Comparison of ENCODE assay signal across 21 cellular contexts in the genomic region with DNA sequence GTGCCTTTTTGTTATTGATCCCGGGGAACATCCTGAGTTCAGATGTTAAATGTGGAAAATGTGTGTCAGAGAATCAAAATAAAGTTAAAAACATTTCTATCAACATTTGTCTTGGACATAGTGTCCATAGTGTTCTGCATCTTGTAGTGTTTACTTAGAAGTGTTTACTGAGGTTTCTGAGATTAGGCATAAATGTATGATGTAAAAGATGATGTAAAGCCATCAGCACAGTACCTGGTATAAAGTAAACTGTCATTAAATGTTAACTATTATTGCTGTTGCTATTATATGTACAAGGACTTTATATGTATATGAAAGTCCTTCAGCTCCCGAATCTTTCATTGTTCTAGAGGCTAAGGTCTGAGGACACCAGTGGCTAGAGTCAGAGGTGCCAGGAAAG.
"Had no signal": no experiment of that assay in that cellular context is flagged by ENCODE, and none has a peak within 500 bp of the region (broad histone marks: within the 10 kb centered on the region; RNA-seq: fewer than 3 reads in every experiment).

No MANE protein-coding gene starts in this region.

- H3K4me2 ChIP-seq: smooth muscle cell had no signal

- H3K27me3 Mint-ChIP-seq: activated T-cell treated with anti-CD3 and anti-CD28 coated beads, Interleukin-2, amount 50 U/mL, for 24 hours had no signal

- H3K27me3 ChIP-seq: breast epithelium, esophagus muscularis mucosa, heart right ventricle, pancreas, upper lobe of left lung had no signal

- H3K36me3 Mint-ChIP-seq: activated naive CD8-positive, alpha-beta T cell treated with anti-CD3 and anti-CD28 coated beads, Interleukin-2, amount 10 ng/mL, durations not matched to agents 7 days and 5 days; memory B cell; naive B cell had no signal

- ATAC-seq: activated CD4-positive, CD25-positive, alpha-beta regulatory T cell treated with anti-CD3 and anti-CD28 coated beads, Interleukin-2, amount 50 U/mL, for 24 hours; activated CD8-positive, alpha-beta T cell treated with anti-CD3 and anti-CD28 coated beads, Interleukin-2, amount 10 ng/mL, durations not matched to agents 7 days and 5 days; heart right ventricle had no signal

- H3K27ac ChIP-seq: esophagus muscularis mucosa, heart right ventricle, pancreas, thoracic aorta, upper lobe of left lung had no signal

- H3K4me3 Mint-ChIP-seq: activated CD4-positive, alpha-beta T cell treated with anti-CD3 and anti-CD28 coated beads, Interleukin-2, amount 10 ng/mL, durations not matched to agents 7 days and 5 days; activated CD8-positive, alpha-beta T cell treated with anti-CD3 and anti-CD28 coated beads, Interleukin-2, amount 10 ng/mL, durations not matched to agents 7 days and 5 days; activated naive CD8-positive, alpha-beta T cell treated with anti-CD3 and anti-CD28 coated beads, Interleukin-2, amount 10 ng/mL, durations not matched to agents 7 days and 5 days; activated T-cell treated with anti-CD3 and anti-CD28 coated beads, Interleukin-2, amount 50 U/mL, for 24 hours; memory B cell; naive B cell had no signal

- H3K9me3 ChIP-seq: breast epithelium, esophagus muscularis mucosa, heart right ventricle, pancreas, thoracic aorta, upper lobe of left lung had no signal

- DNase-seq: activated CD4-positive, alpha-beta T cell treated with anti-CD3 and anti-CD28 coated beads, Interleukin-2, amount 10 ng/mL, durations not matched to agents 7 days and 5 days; activated CD8-positive, alpha-beta T cell treated with anti-CD3 and anti-CD28 coated beads, Interleukin-2, amount 10 ng/mL, durations not matched to agents 7 days and 5 days; activated naive CD4-positive, alpha-beta T cell treated with Interleukin-2 at 50 U/mL for 16 hours; activated T-cell treated with anti-CD3 and anti-CD28 coated beads, Interleukin-2, amount 50 U/mL, for 24 hours; aorta; cortex of kidney; heart right ventricle; kidney glomerular epithelial cell; naive B cell; pancreas; stimulated activated CD4-positive, alpha-beta T cell treated with anti-CD3 and anti-CD28 coated beads, Interleukin-4, amount 100 ng/mL, for 1 hour; T1000 had no signal

- H3K4me1 ChIP-seq: breast epithelium, pancreas had no signal

- H3K36me3 ChIP-seq: breast epithelium, esophagus muscularis mucosa, heart right ventricle, pancreas, thoracic aorta, upper lobe of left lung had no signal

- H3K4me3 ChIP-seq: breast epithelium, esophagus muscularis mucosa, heart right ventricle, pancreas, smooth muscle cell, thoracic aorta, upper lobe of left lung had no signal

- H3K27ac Mint-ChIP-seq: activated CD4-positive, alpha-beta T cell treated with anti-CD3 and anti-CD28 coated beads, Interleukin-2, amount 10 ng/mL, durations not matched to agents 7 days and 5 days; activated CD8-positive, alpha-beta T cell treated with anti-CD3 and anti-CD28 coated beads, Interleukin-2, amount 10 ng/mL, durations not matched to agents 7 days and 5 days; activated naive CD8-positive, alpha-beta T cell treated with anti-CD3 and anti-CD28 coated beads, Interleukin-2, amount 10 ng/mL, durations not matched to agents 7 days and 5 days; activated T-cell treated with anti-CD3 and anti-CD28 coated beads, Interleukin-2, amount 50 U/mL, for 24 hours; activated T-helper 2 cell treated with anti-CD3 and anti-CD28 coated beads, Interferon-gamma antibody, Interleukin-2, Interleukin-4, amounts not matched to agents 10 μg/mL and 5 μg/mL and 100 μg/mL, durations not matched to agents 14 hours and 24 hours and 36 hours; memory B cell had no signal

- H3K4me1 Mint-ChIP-seq: activated CD4-positive, alpha-beta T cell treated with anti-CD3 and anti-CD28 coated beads, Interleukin-2, amount 10 ng/mL, durations not matched to agents 7 days and 5 days had no signal

- H3K9me3 Mint-ChIP-seq: activated CD4-positive, alpha-beta T cell treated with anti-CD3 and anti-CD28 coated beads, Interleukin-2, amount 10 ng/mL, durations not matched to agents 7 days and 5 days; activated naive CD8-positive, alpha-beta T cell treated with anti-CD3 and anti-CD28 coated beads, Interleukin-2, amount 10 ng/mL, durations not matched to agents 7 days and 5 days; activated T-cell treated with anti-CD3 and anti-CD28 coated beads, Interleukin-2, amount 50 U/mL, for 24 hours; activated T-helper 2 cell treated with anti-CD3 and anti-CD28 coated beads, Interferon-gamma antibody, Interleukin-2, Interleukin-4, amounts not matched to agents 10 μg/mL and 5 μg/mL and 100 μg/mL, durations not matched to agents 14 hours and 24 hours and 36 hours; memory B cell; naive B cell had no signal
